8 cellular contexts compared by ENCODE assay signal in genomic region chr12:67648306-67649164, GRCh38. TPM values are rescaled to one million over a fixed set of nuclear protein-coding genes. Genes with fewer than 3 reads are reported as not detected.
DNase-seq lines count a peak whose midpoint lies in the region; ATAC-seq and TF ChIP-seq lines count a peak whose summit lies in the region.

Gene DYRK2 (plus strand): TSS chr12:67648745. CDS start chr12:67649134, 389 bp downstream.

- H3K9me2 ChIP-seq in SU-DHL-6 (replicated peaks; ENCODE audit: insufficient read depth, low read length): no peaks in the 10 kb centered on the region

- ATAC-seq in GM21786 (IDR thresholded peaks at IDR 0.05; ENCODE audit: unreplicated experiment): peak; percentile 44
- ATAC-seq in heart right ventricle: peak; percentile 60 to 79 (median 70)

- DNase-seq in GDM1 (lab: John Stamatoyannopoulos, UW) (peak; percentile 71), LHCN-M2 (ENCODE audit: low read depth) (peak; percentile 81), heart right ventricle (peak; percentile 79 to 85), posterior vena cava (ENCODE audit: low spot score) (peak; percentile 93)

- no peaks in the 10 kb centered on the region for H4K20me1 ChIP-seq in SU-DHL-6 (ENCODE audit: low read depth, low read length)

- peak within 1 kb of the TSS; percentile 99 for H2AFZ ChIP-seq in SU-DHL-6 (ENCODE audit: low read depth, low read length, severe bottlenecking)

- peaks cover 40% of the 10 kb centered on the region for H3K79me2 ChIP-seq in SU-DHL-6 (ENCODE audit: insufficient read depth, low read length)

- H3K27ac ChIP-seq in SU-DHL-6 (ENCODE audit: low read depth, low read length) (peak within 1 kb of the TSS; percentile 60), adipose tissue (ENCODE audit: low read depth, low read length) (peak within 1 kb of the TSS; percentile 72), heart right ventricle (peak within 1 kb of the TSS; percentile 95 to 99 (median 98)), urinary bladder (ENCODE audit: low read depth) (peak within 1 kb of the TSS; percentile 99)

- H3K9me3 ChIP-seq in SU-DHL-6 (ENCODE audit: insufficient read depth, low read length) (no peaks in the 10 kb centered on the region), heart right ventricle (no peaks in the 10 kb centered on the region)

- H3K36me3 ChIP-seq in SU-DHL-6 (ENCODE audit: low read length) (no peaks in the 10 kb centered on the region), heart right ventricle (peaks cover 0 to 9% (median 0%) of the 10 kb centered on the region in 9 donors), urinary bladder (ENCODE audit: insufficient read depth) (no peaks in the 10 kb centered on the region)

- H3K4me3 ChIP-seq in SU-DHL-6 (ENCODE audit: insufficient read depth, low read length, poor library complexity, severe bottlenecking): peak within 1 kb of the TSS; percentile 89
- peak within 1 kb of the TSS; percentile 51 to 99 (median 91) for H3K4me3 ChIP-seq in heart right ventricle
- peak within 1 kb of the TSS; percentile 99 for H3K4me3 ChIP-seq in urinary bladder (ENCODE audit: low read depth, low read length)

- no peaks in the 10 kb centered on the region for H3K27me3 ChIP-seq in SU-DHL-6 (ENCODE audit: low read length)
- no peaks in the 10 kb centered on the region for H3K27me3 ChIP-seq in heart right ventricle

- 0 to 1% (median 1%) methylated on average over 29 to 108 of the region's 109 CpGs for WGBS in adipose tissue, 3 donors
- WGBS in heart right ventricle, 2 donors: 1% methylated on average over 39 to 103 of the region's 109 CpGs
- under 1% methylated on average over 109 of the region's 109 CpGs for WGBS in urinary bladder

- TF ChIP-seq CTCF in SU-DHL-6 (IDR thresholded peaks at IDR 0.05; ENCODE audit: insufficient read depth, low read length, poor library complexity, severe bottlenecking): no peak
- TF ChIP-seq CTCF in heart right ventricle (IDR thresholded peaks at IDR 0.05): peak in 6 of 9 donors; percentile 8 to 47 (median 21)

- H3K4me2 ChIP-seq in SU-DHL-6 (ENCODE audit: low read depth, low read length, poor library complexity, severe bottlenecking): peak within 1 kb of the TSS; percentile 90

- intact Hi-C loops in heart right ventricle (cut with DNase I) (loop anchor here in 8 of 10 donors (1.0 to 10.0 kb wide), 8 partner anchors 204 to 381 kb away; partner anchors contain the start of gene CAND1 (in 1 of the 8)), posterior vena cava (cut with DNase I) (loop anchor here (5.0 to 10.0 kb wide), 5 partner anchors 194 to 294 kb away; no protein-coding TSS in a partner anchor)

- peak within 1 kb of the TSS; percentile 90 for H3K9ac ChIP-seq in SU-DHL-6 (ENCODE audit: low read length)

- 0 out of 2 replicates have a peak, but pooled peaks cover 13% of the 10 kb centered on the region for H3F3A ChIP-seq in SU-DHL-6 (ENCODE audit: insufficient read depth)

- H3K4me1 ChIP-seq in heart right ventricle (peaks cover 0 to 44% (median 37%) of the 10 kb centered on the region in 9 donors), urinary bladder (ENCODE audit: insufficient read depth) (peaks cover 1% of the 10 kb centered on the region)

RNA-seq across cellular contexts. Expression of gene DYRK2, which starts in this region (rescaled TPM):
- total RNA-seq in LHCN-M2 (2014; rRNA removed) (13.9 TPM in 2 replicates), heart right ventricle (10 to 100 TPM; 30.0 to 55.8 (median 44.2) TPM), posterior vena cava (10 to 100 TPM; 44.3 to 47.8 TPM), urinary bladder (40.9 TPM)
- 11.0 TPM for polyA plus RNA-seq in LHCN-M2 (2012)
- polyA plus RNA-seq in adipose tissue (1 to 10 TPM; 3.7 to 5.3 (median 3.8) TPM), heart right ventricle (10 to 100 TPM in 1 of 2 donors, 1 to 10 TPM in 1; 6.4 to 10.1 TPM), urinary bladder (12.0 TPM)

Comparison
In these comparisons a context has a peak if more than half of its experiments do, and no peak if none do; other contexts are left out.
1. Peak in every context shown above with its lines: DNase-seq, ATAC-seq, H3K4me3 ChIP-seq and H3K27ac ChIP-seq.